10 cellular contexts compared by ENCODE assay signal in the genomic region with DNA sequence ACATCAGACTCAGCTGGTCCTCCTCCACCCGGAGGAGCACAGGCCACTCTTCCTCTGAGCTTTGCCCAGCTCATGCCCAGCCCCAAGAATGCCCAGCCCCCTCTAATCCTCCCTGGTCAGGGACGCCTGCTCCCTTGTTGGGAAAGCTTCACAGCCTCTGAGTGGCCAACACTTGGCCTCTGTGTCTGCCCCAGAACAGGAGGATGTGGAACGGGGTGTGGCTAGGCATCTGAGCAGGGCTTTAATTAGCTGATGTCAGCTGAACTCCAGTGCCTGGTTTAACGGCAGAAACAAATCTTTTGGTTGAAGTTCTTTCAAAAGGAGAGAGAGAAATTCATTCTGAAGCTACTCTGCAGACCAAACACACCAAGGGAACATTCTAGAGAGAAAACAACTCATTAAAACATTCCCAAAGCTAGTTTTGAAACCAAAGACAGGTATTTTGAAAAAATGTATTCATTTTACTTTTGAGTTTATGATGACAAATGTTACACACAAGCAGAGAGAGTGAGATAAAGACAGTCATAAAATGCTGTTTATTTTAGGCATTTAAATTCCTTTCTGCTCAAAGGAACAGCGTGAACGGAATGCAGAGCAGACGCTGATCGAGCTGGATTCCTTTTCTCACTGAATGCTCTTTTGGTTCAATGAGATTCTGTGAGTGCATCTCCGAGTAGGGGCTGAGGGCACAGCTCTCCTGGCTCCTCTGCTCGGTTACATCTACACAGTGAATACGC.
DNase-seq lines count a peak whose midpoint lies in the region; ATAC-seq and TF ChIP-seq lines count a peak whose summit lies in the region.
"Had no signal": no experiment of that assay in that cellular context is flagged by ENCODE, and none has a peak within 500 bp of the region (broad histone marks: within the 10 kb centered on the region; RNA-seq: fewer than 3 reads in every experiment).

No MANE protein-coding gene starts in this region.

- H3K4me3 ChIP-seq in Jurkat, Clone E6-1 (ENCODE audit: low read length): no peak overlapping the region
- H3K4me3 ChIP-seq in stomach: no peak overlapping the region

- WGBS in stomach, 5 donors: 43 to 53% (median 52%) methylated on average over 11 of the region's 11 CpGs

- DNase-seq in Jurkat, Clone E6-1 (ENCODE audit: low read depth, low spot score): peak; percentile 77
- DNase-seq in left colon (peak; percentile 29 to 57), stomach (peak; percentile 21), NCI-H2081 treated with DMSO at 0.1 percent for 48 hours (lab: John Stamatoyannopoulos, UW) (no peak), NCI-H446 treated with DMSO at 0.1 percent for 48 hours (lab: John Stamatoyannopoulos, UW) (no peak)
- DNase-seq: activated B cell treated with CpG ODN at 0.5 μM for 24 hours, NCI-H2171 treated with DMSO at 0.1 percent for 48 hours had no signal

- H3K27me3 ChIP-seq in stomach: peaks cover 0 to 7% (median 0%) of the 10 kb centered on the region in 3 donors

- H3K9me3 ChIP-seq in stomach: no peaks in the 10 kb centered on the region

- peak; percentile 83 for ATAC-seq in left colon
- ATAC-seq in HG03378 (IDR thresholded peaks at IDR 0.05; ENCODE audit: unreplicated experiment): no peak
- no peak for ATAC-seq in GM18498 (IDR thresholded peaks at IDR 0.05; ENCODE audit: unreplicated experiment)

- no peaks in the 10 kb centered on the region for H3K36me3 ChIP-seq in stomach

- intact Hi-C loops in left colon (cut with DNase I, micrococcal nuclease) (no loop called here), stomach (cut with DNase I; ENCODE audit: low total_unique reads) (no loop called here)

- TF ChIP-seq EP300 in stomach (IDR thresholded peaks at IDR 0.05): no peak

- H3K4me1 ChIP-seq in stomach: peaks cover 0 to 19% (median 7%) of the 10 kb centered on the region in 4 donors

- no peak for TF ChIP-seq CTCF in stomach (IDR thresholded peaks at IDR 0.05)

- H3K27ac ChIP-seq in angular gyrus (ENCODE audit: low read depth, low read length): peak overlapping the region; percentile 79
- peak overlapping the region in 3 of 5 donors; percentile 7 to 57 (median 27) for H3K27ac ChIP-seq in stomach

- TF ChIP-seq POLR2A in stomach (IDR thresholded peaks at IDR 0.05): no peak

Comparison
In these comparisons a context has a peak if more than half of its experiments do, and no peak if none do; other contexts are left out.
1. DNase-seq: peak in Jurkat, Clone E6-1 (single experiment), left colon (2 of 2) and stomach (single experiment); none in NCI-H2081 treated with DMSO at 0.1 percent for 48 hours (single experiment) and NCI-H446 treated with DMSO at 0.1 percent for 48 hours (single experiment).